In genomic region chr6:25659633-25660368, GRCh38 we compare ENCODE assay signal across 21 cellular contexts. TPM values are rescaled to one million over a fixed set of nuclear protein-coding genes. Genes with fewer than 3 reads are reported as not detected.
DNase-seq lines count a peak whose midpoint lies in the region; ATAC-seq and TF ChIP-seq lines count a peak whose summit lies in the region.
"Had no signal": no experiment of that assay in that cellular context is flagged by ENCODE, and none has a peak within 500 bp of the region (broad histone marks: within the 10 kb centered on the region; RNA-seq: fewer than 3 reads in every experiment).

No MANE protein-coding gene starts in this region.

- DNase-seq in NCI-H1105 treated with DMSO at 0.1 percent for 48 hours (lab: John Stamatoyannopoulos, UW) (peak; percentile 79), NCI-H69 (lab: John Stamatoyannopoulos, UW) (peak; percentile 82), hepatocyte (ENCODE audit: low spot score) (no peak), DMS79 (lab: John Stamatoyannopoulos, UW) (no peak), spleen (no peak), KG1 (lab: John Stamatoyannopoulos, UW) (no peak)
- DNase-seq: activated CD4-positive, alpha-beta T cell treated with anti-CD3 and anti-CD28 coated beads, Interleukin-2, amount 50 U/mL, for 1 hour; activated effector memory CD4-positive, alpha-beta T cell treated with Interleukin-2 at 50 U/mL for 16 hours; nephron progenitor cell; Right ventricle myocardium superior; upper lobe of right lung had no signal

- no peak overlapping the region for H3K4me2 ChIP-seq in hepatocyte
- H3K4me2 ChIP-seq: BLaER1 had no signal

- H3K4me3 ChIP-seq in hepatocyte (no peak overlapping the region), spleen (no peak overlapping the region)
- H3K4me3 ChIP-seq: BLaER1, gastroesophageal sphincter, skin epidermis, upper lobe of right lung had no signal

- H3K36me3 ChIP-seq in hepatocyte (replicated peaks; ENCODE audit: insufficient read depth, low read depth) (no peaks in the 10 kb centered on the region), spleen (no peaks in the 10 kb centered on the region)
- H3K36me3 ChIP-seq: BLaER1, gastroesophageal sphincter, upper lobe of right lung had no signal

- H3K79me2 ChIP-seq in hepatocyte, result no peaks in the 10 kb centered on the region

- WGBS in hepatocyte (ENCODE audit: low lambda C conversion rate, missing lambda C conversion rate), result 51% methylated on average over 4 of the region's 4 CpGs
- WGBS in spleen, 5 donors, result 34 to 48% (median 45%) methylated on average over 4 of the region's 4 CpGs

- H3K4me1 ChIP-seq in hepatocyte (ENCODE audit: insufficient read depth) (peaks cover 15% of the 10 kb centered on the region), spleen (peaks cover 0 to 6% (median 0%) of the 10 kb centered on the region in 6 donors)
- H3K4me1 ChIP-seq: BLaER1, gastroesophageal sphincter, upper lobe of right lung had no signal

- H3K27ac ChIP-seq in C4-2B (peak overlapping the region; percentile 5; the same call in 1 of the 2 replicates), hepatocyte (peak overlapping the region; percentile 70), spleen (no peak overlapping the region)
- H3K27ac ChIP-seq: BLaER1, gastroesophageal sphincter, skin epidermis, upper lobe of right lung had no signal

- no peak for TF ChIP-seq POLR2A in spleen (IDR thresholded peaks at IDR 0.05)

- TF ChIP-seq CTCF in C4-2B (conservative IDR thresholded peaks at IDR 0.05), result no peak
- no peak for TF ChIP-seq CTCF in hepatocyte (IDR thresholded peaks at IDR 0.05; ENCODE audit: poor library complexity)
- no peak for TF ChIP-seq CTCF in spleen (IDR thresholded peaks at IDR 0.05 in 8 of 11, conservative IDR thresholded peaks at IDR 0.05 in 3 of 11)

- no peak overlapping the region for H2AFZ ChIP-seq in hepatocyte

- no peaks in the 10 kb centered on the region for H4K20me1 ChIP-seq in hepatocyte (ENCODE audit: insufficient read depth, poor library complexity, severe bottlenecking)
- H4K20me1 ChIP-seq: BLaER1 had no signal

- intact Hi-C loops in spleen (cut with DNase I; ENCODE audit: low total_unique reads), result no loop called here

- H3K27me3 ChIP-seq in hepatocyte (no peaks in the 10 kb centered on the region), spleen (replicated peaks in 1 of 7) (peaks cover 0 to 26% (median 0%) of the 10 kb centered on the region in 7 donors)
- H3K27me3 ChIP-seq: BLaER1, upper lobe of right lung had no signal

- H3K9me2 ChIP-seq in hepatocyte (replicated peaks; ENCODE audit: insufficient read depth), result no peaks in the 10 kb centered on the region

- ATAC-seq in HG03196 (IDR thresholded peaks at IDR 0.05; ENCODE audit: unreplicated experiment), result no peak
- ATAC-seq: gastroesophageal sphincter, upper lobe of right lung had no signal

- H3K9me3 ChIP-seq in hepatocyte (ENCODE audit: low read depth) (no peaks in the 10 kb centered on the region), spleen (no peaks in the 10 kb centered on the region)
- H3K9me3 ChIP-seq: BLaER1, gastroesophageal sphincter, upper lobe of right lung had no signal

RNA-seq across cellular contexts. Expression of gene SCGN, which starts 7.8 kb away (rescaled TPM):
- 25.7 and 25.9 TPM in 2 replicates for total RNA-seq in hepatocyte
- 14.2 and 33.0 TPM in 2 replicates for polyA plus RNA-seq in hepatocyte
- not detected for total RNA-seq in spleen
- not detected for polyA plus RNA-seq in spleen
- total RNA-seq: A673, esophagus mucosa, mesothelial cell of epicardium, NCI-H460, posterior vena cava, upper lobe of right lung had no signal

Comparison
In these comparisons a context has a peak if more than half of its experiments do, and no peak if none do; other contexts are left out.
1. H3K27ac ChIP-seq: peak in C4-2B (single experiment) and hepatocyte (single experiment); none in spleen (0 of 8).
2. DNase-seq: peak in NCI-H1105 treated with DMSO at 0.1 percent for 48 hours (single experiment) and NCI-H69 (single experiment); none in hepatocyte (single experiment), DMS79 (single experiment), spleen (single experiment) and KG1 (single experiment).
3. RNA of gene SCGN, which starts 7.8 kb away (total RNA-seq): 25.7 to 25.9 TPM in hepatocyte; not detected in spleen; every median in the first group is over 10 times any median in the second.